Comparison of ENCODE assay signal across 1 cellular context in genomic region chr5:39423331-39423751, GRCh38.
TF ChIP-seq lines count a peak whose summit lies in the region.

No MANE protein-coding gene starts in this region.

TF ChIP-seq in IMR-90, 13 proteins besides CTCF, POLR2A, EP300 and RAD21 (continued from another document):
- TF ChIP-seq, protein P1, sequence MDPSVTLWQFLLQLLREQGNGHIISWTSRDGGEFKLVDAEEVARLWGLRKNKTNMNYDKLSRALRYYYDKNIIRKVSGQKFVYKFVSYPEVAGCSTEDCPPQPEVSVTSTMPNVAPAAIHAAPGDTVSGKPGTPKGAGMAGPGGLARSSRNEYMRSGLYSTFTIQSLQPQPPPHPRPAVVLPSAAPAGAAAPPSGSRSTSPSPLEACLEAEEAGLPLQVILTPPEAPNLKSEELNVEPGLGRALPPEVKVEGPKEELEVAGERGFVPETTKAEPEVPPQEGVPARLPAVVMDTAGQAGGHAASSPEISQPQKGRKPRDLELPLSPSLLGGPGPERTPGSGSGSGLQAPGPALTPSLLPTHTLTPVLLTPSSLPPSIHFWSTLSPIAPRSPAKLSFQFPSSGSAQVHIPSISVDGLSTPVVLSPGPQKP (IDR thresholded peaks at IDR 0.05; ENCODE audit: borderline replicate concordance, low read depth, low read length), result no peak
- no peak for TF ChIP-seq NFE2L2 (IDR thresholded peaks at IDR 0.05; ENCODE audit: low read depth, low read length)
- no peak for TF ChIP-seq FOS (IDR thresholded peaks at IDR 0.05; ENCODE audit: low read depth, low read length)
- TF ChIP-seq RCOR1 (IDR thresholded peaks at IDR 0.05; ENCODE audit: insufficient replicate concordance, low read length), result no peak
- no peak for TF ChIP-seq MAZ (IDR thresholded peaks at IDR 0.05; ENCODE audit: borderline replicate concordance, low read depth, low read length)
- no peak for TF ChIP-seq BHLHE40 (IDR thresholded peaks at IDR 0.05; ENCODE audit: low read depth, low read length)
- no peak for TF ChIP-seq MXI1 (IDR thresholded peaks at IDR 0.05; ENCODE audit: borderline replicate concordance, low read depth, low read length)
- no peak for TF ChIP-seq USF2 (IDR thresholded peaks at IDR 0.05; ENCODE audit: low read depth, low read length)
